In the genomic region with DNA sequence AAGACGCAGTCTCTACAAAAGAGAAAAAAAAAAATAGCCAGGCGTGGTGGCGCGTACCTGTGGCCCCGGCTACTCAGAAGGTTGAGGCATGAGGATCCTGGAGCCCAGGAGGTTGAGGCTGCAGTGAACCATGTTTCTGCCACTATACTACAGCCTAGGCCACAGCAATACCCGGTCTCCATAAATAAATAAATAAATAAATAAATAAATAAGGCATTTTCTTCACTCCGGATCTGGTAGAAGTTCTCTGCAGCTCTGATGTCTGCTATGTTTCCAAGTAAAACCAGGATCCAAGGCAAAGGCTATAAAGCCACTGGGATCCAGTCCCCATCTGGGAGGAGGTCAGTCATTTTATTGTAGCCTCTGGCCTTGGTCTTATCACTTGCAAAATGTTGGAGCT, we compare ENCODE assay signal across 1 cellular context.
TF ChIP-seq lines count a peak whose summit lies in the region.

No MANE protein-coding gene starts in this region.

TF ChIP-seq in H1, 55 proteins besides CTCF, POLR2A, EP300 and RAD21:
- TF ChIP-seq TCF12 (IDR thresholded peaks at IDR 0.05; ENCODE audit: low read depth, low read length) = no peak
TF ChIP-seq in H1: peak in this region for 0.
